Comparison of ENCODE assay signal across 8 cellular contexts in genomic region chr11:71252782-71253730, GRCh38. TPM values are rescaled to one million over a fixed set of nuclear protein-coding genes. Genes with fewer than 3 reads are reported as not detected.
A peak's percentile ranks its signal among the peaks of the same experiment; 100 is the strongest.
DNase-seq lines count a peak whose midpoint lies in the region; ATAC-seq and TF ChIP-seq lines count a peak whose summit lies in the region.

No MANE protein-coding gene starts in this region.

- no peak overlapping the region for H4K8ac ChIP-seq in mesendoderm (ENCODE audit: low read depth, low read length)

- peak overlapping the region; percentile 94 for H3K18ac ChIP-seq in mesendoderm (ENCODE audit: low read length)

- TF ChIP-seq CTCF in 22Rv1 (IDR thresholded peaks at IDR 0.05) (no peak), choroid plexus epithelial cell (conservative IDR thresholded peaks at IDR 0.05; ENCODE audit: low read depth, low read length) (no peak)
- no peak for TF ChIP-seq CTCF in CD8-positive, alpha-beta T cell (IDR thresholded peaks at IDR 0.05)

- peaks cover 8% of the 10 kb centered on the region for H3K4me1 ChIP-seq in mesendoderm (ENCODE audit: control insufficient read depth, low read depth, low read length)
- no peaks in the 10 kb centered on the region for H3K4me1 ChIP-seq in CD8-positive, alpha-beta T cell (ENCODE audit: insufficient read depth, low read length)

- ATAC-seq in HG03354 (IDR thresholded peaks at IDR 0.05; ENCODE audit: poor library complexity, severe bottlenecking, unreplicated experiment) (peak; percentile 58), GM18505 (IDR thresholded peaks at IDR 0.05; ENCODE audit: unreplicated experiment) (no peak)
- ATAC-seq in CD8-positive, alpha-beta T cell = no peak

- no peak overlapping the region for H4K5ac ChIP-seq in mesendoderm (ENCODE audit: low read length)

- POLR2A ChIA-PET in CD8-positive, alpha-beta T cell (lab: Charles Lee) = no interaction called here

- peak overlapping the region; percentile 79 for H3K56ac ChIP-seq in mesendoderm (ENCODE audit: low read length)

- H3K36me3 Mint-ChIP-seq in CD8-positive, alpha-beta T cell = no peaks in the 10 kb centered on the region
- H3K36me3 Mint-ChIP-seq in activated T-helper 2 cell treated with anti-CD3 and anti-CD28 coated beads, Interferon-gamma antibody, Interleukin-2, Interleukin-4, amounts not matched to agents 10 μg/mL and 5 μg/mL and 100 μg/mL, durations not matched to agents 14 hours and 24 hours and 36 hours (ENCODE audit: low read depth) = no peaks in the 10 kb centered on the region

- H3K27me3 Mint-ChIP-seq in CD8-positive, alpha-beta T cell (ENCODE audit: low read depth) = peaks cover 49% of the 10 kb centered on the region
- peaks cover 48% of the 10 kb centered on the region for H3K27me3 Mint-ChIP-seq in activated T-helper 2 cell treated with anti-CD3 and anti-CD28 coated beads, Interferon-gamma antibody, Interleukin-2, Interleukin-4, amounts not matched to agents 10 μg/mL and 5 μg/mL and 100 μg/mL, durations not matched to agents 14 hours and 24 hours and 36 hours (ENCODE audit: low read depth)

- no peaks in the 10 kb centered on the region for H3K36me3 ChIP-seq in mesendoderm (ENCODE audit: control insufficient read depth, insufficient read depth, low read length)
- no peaks in the 10 kb centered on the region for H3K36me3 ChIP-seq in CD8-positive, alpha-beta T cell (ENCODE audit: insufficient read depth, low read length)

- no peaks in the 10 kb centered on the region for H3K9me3 Mint-ChIP-seq in CD8-positive, alpha-beta T cell
- no peaks in the 10 kb centered on the region for H3K9me3 Mint-ChIP-seq in activated T-helper 2 cell treated with anti-CD3 and anti-CD28 coated beads, Interferon-gamma antibody, Interleukin-2, Interleukin-4, amounts not matched to agents 10 μg/mL and 5 μg/mL and 100 μg/mL, durations not matched to agents 14 hours and 24 hours and 36 hours

- H3K4me3 ChIP-seq in choroid plexus epithelial cell (ENCODE audit: low read depth, low read length) (peak overlapping the region; percentile 39), mesendoderm (ENCODE audit: low read length) (peak overlapping the region; percentile 37)
- no peak overlapping the region for H3K4me3 ChIP-seq in CD8-positive, alpha-beta T cell (ENCODE audit: low read depth, low read length)

- H3K4me3 Mint-ChIP-seq in CD8-positive, alpha-beta T cell = no peak overlapping the region
- no peak overlapping the region for H3K4me3 Mint-ChIP-seq in activated T-helper 2 cell treated with anti-CD3 and anti-CD28 coated beads, Interferon-gamma antibody, Interleukin-2, Interleukin-4, amounts not matched to agents 10 μg/mL and 5 μg/mL and 100 μg/mL, durations not matched to agents 14 hours and 24 hours and 36 hours (ENCODE audit: low read depth)

- CTCF ChIA-PET in CD8-positive, alpha-beta T cell (lab: Charles Lee) = no interaction called here

- H3K9me3 ChIP-seq in CD8-positive, alpha-beta T cell (ENCODE audit: low read length) = no peaks in the 10 kb centered on the region

- peak overlapping the region; percentile 40 for H2BK120ac ChIP-seq in mesendoderm (ENCODE audit: low read depth, low read length)

- DNase-seq in choroid plexus epithelial cell (ENCODE audit: low read depth) (peak; percentile 49), mesendoderm (peak; percentile 74), NCI-H1048 (lab: John Stamatoyannopoulos, UW) (no peak)
- DNase-seq in CD8-positive, alpha-beta T cell = no peak
- no peak for DNase-seq in activated T-helper 2 cell treated with anti-CD3 and anti-CD28 coated beads, Interferon-gamma antibody, Interleukin-2, Interleukin-4, amounts not matched to agents 10 μg/mL and 5 μg/mL and 100 μg/mL, durations not matched to agents 14 hours and 24 hours and 36 hours (ENCODE audit: low spot score)

- H2AK5ac ChIP-seq in mesendoderm (ENCODE audit: low read length) = no peak overlapping the region

- no peaks in the 10 kb centered on the region for H3K79me1 ChIP-seq in mesendoderm (ENCODE audit: low read length)

- peaks cover 5% of the 10 kb centered on the region for H3K79me2 ChIP-seq in mesendoderm (ENCODE audit: control insufficient read depth, insufficient read depth, low read length)

- H3K9ac ChIP-seq in mesendoderm (ENCODE audit: low read length) = peak overlapping the region; percentile 61

- no peak overlapping the region for H2BK5ac ChIP-seq in mesendoderm (ENCODE audit: low read length)

- no peak for TF ChIP-seq POLR2A in GM18505 (IDR thresholded peaks at IDR 0.05; ENCODE audit: borderline replicate concordance, extremely low read depth, insufficient read depth, insufficient read length)

- no peaks in the 10 kb centered on the region for H3K27me3 ChIP-seq in mesendoderm (ENCODE audit: insufficient read depth, low read length, poor library complexity)
- H3K27me3 ChIP-seq in CD8-positive, alpha-beta T cell (ENCODE audit: insufficient read depth, low read length) = no peaks in the 10 kb centered on the region

- peak overlapping the region; percentile 9 for H3K23ac ChIP-seq in mesendoderm (ENCODE audit: low read length)

- H3K27ac Mint-ChIP-seq in CD8-positive, alpha-beta T cell = no peak overlapping the region
- H3K27ac Mint-ChIP-seq in activated T-helper 2 cell treated with anti-CD3 and anti-CD28 coated beads, Interferon-gamma antibody, Interleukin-2, Interleukin-4, amounts not matched to agents 10 μg/mL and 5 μg/mL and 100 μg/mL, durations not matched to agents 14 hours and 24 hours and 36 hours = no peak overlapping the region

- peak overlapping the region; percentile 75 for H3K4me2 ChIP-seq in mesendoderm (ENCODE audit: low read length)

- WGBS in mesendoderm (ENCODE audit: extremely low coverage, insufficient coverage, low lambda C conversion rate) = no CpG with 5 or more reads among the region's 40 CpGs

- intact Hi-C loops in CD8-positive, alpha-beta T cell (cut with DNase I, micrococcal nuclease) = no loop called here
- intact Hi-C loops in activated T-helper 2 cell treated with anti-CD3 and anti-CD28 coated beads, Interferon-gamma antibody, Interleukin-2, Interleukin-4, amounts not matched to agents 10 μg/mL and 5 μg/mL and 100 μg/mL, durations not matched to agents 14 hours and 24 hours and 36 hours (cut with micrococcal nuclease) = no loop called here

- peaks cover 2% of the 10 kb centered on the region for H3K4me1 Mint-ChIP-seq in CD8-positive, alpha-beta T cell (ENCODE audit: low read depth)
- no peaks in the 10 kb centered on the region for H3K4me1 Mint-ChIP-seq in activated T-helper 2 cell treated with anti-CD3 and anti-CD28 coated beads, Interferon-gamma antibody, Interleukin-2, Interleukin-4, amounts not matched to agents 10 μg/mL and 5 μg/mL and 100 μg/mL, durations not matched to agents 14 hours and 24 hours and 36 hours (ENCODE audit: low read depth)

- H3K27ac ChIP-seq in 22Rv1 = peak overlapping the region; percentile 77
- H3K27ac ChIP-seq in mesendoderm (ENCODE audit: low read depth, low read length) = no peak overlapping the region
- H3K27ac ChIP-seq in CD8-positive, alpha-beta T cell (ENCODE audit: low read depth, low read length) = no peak overlapping the region

- peak overlapping the region; percentile 83 for H3K4ac ChIP-seq in mesendoderm (ENCODE audit: low read depth, low read length)

- H2BK15ac ChIP-seq in mesendoderm (replicated peaks; ENCODE audit: low read depth) = peak overlapping the region; percentile 5

RNA-seq across cellular contexts. Expression of gene SHANK2, which starts 0.7 kb away (rescaled TPM):
- polyA plus RNA-seq in mesendoderm (2013, experiment 1 of 2) = 7.5 TPM
- polyA plus RNA-seq in mesendoderm (2013, experiment 2 of 2) = 7.3 TPM
- total RNA-seq in CD8-positive, alpha-beta T cell = not detected
- total RNA-seq in activated T-helper 2 cell treated with anti-CD3 and anti-CD28 coated beads, Interferon-gamma antibody, Interleukin-2, Interleukin-4, amounts not matched to agents 10 μg/mL and 5 μg/mL and 100 μg/mL, durations not matched to agents 14 hours and 24 hours and 36 hours = not detected in 2 replicates

Comparison
In these comparisons a context has a peak if more than half of its experiments do, and no peak if none do; other contexts are left out.
1. DNase-seq: peak in choroid plexus epithelial cell (single experiment) and mesendoderm (single experiment); none in CD8-positive, alpha-beta T cell (0 of 7), activated T-helper 2 cell treated with anti-CD3 and anti-CD28 coated beads, Interferon-gamma antibody, Interleukin-2, Interleukin-4, amounts not matched to agents 10 μg/mL and 5 μg/mL and 100 μg/mL, durations not matched to agents 14 hours and 24 hours and 36 hours (single experiment) and NCI-H1048 (single experiment).